1 cellular context compared by ENCODE assay signal in genomic region chr2:169798718-169799495, GRCh38.
TF ChIP-seq lines count a peak whose summit lies in the region.

SSB (plus strand) TSS chr2:169798871; CDS start chr2:169800961, 2,090 bp downstream.

TF ChIP-seq in HepG2, 621 proteins besides CTCF, POLR2A, EP300 and RAD21 (continued from another document and continues in another):
- TF ChIP-seq ZNF138 (CRISPR knock-in tag; IDR thresholded peaks at IDR 0.05; ENCODE audit: low read depth) = no peak; the same call in 1 of the 2 replicates
- TF ChIP-seq NFIB (CRISPR knock-in tag; IDR thresholded peaks at IDR 0.05; ENCODE audit: borderline replicate concordance) = no peak
- TF ChIP-seq SMAD3 (CRISPR knock-in tag; IDR thresholded peaks at IDR 0.05) = peak; percentile 37; the same call in 1 of the 2 replicates
- TF ChIP-seq ATF2 (CRISPR knock-in tag; IDR thresholded peaks at IDR 0.05) = no peak; the same call in 1 of the 2 replicates
- peak; percentile 76; the same call in 1 of the 2 replicates for TF ChIP-seq DZIP1 (CRISPR knock-in tag; IDR thresholded peaks at IDR 0.05)
- TF ChIP-seq SRSF9 (IDR thresholded peaks at IDR 0.05; ENCODE audit: borderline replicate concordance, insufficient read depth, low read depth, low read length, poor library complexity, severe bottlenecking) = no peak
- TF ChIP-seq PHF20 (CRISPR knock-in tag; IDR thresholded peaks at IDR 0.05) = peak; percentile 66; the same call in 1 of the 2 replicates
- TF ChIP-seq PCBP1 (IDR thresholded peaks at IDR 0.05; ENCODE audit: borderline replicate concordance, low read depth, low read length) = 0 out of 2 replicates have a peak, but pooled peaks have one; percentile 19
- TF ChIP-seq, protein P1, sequence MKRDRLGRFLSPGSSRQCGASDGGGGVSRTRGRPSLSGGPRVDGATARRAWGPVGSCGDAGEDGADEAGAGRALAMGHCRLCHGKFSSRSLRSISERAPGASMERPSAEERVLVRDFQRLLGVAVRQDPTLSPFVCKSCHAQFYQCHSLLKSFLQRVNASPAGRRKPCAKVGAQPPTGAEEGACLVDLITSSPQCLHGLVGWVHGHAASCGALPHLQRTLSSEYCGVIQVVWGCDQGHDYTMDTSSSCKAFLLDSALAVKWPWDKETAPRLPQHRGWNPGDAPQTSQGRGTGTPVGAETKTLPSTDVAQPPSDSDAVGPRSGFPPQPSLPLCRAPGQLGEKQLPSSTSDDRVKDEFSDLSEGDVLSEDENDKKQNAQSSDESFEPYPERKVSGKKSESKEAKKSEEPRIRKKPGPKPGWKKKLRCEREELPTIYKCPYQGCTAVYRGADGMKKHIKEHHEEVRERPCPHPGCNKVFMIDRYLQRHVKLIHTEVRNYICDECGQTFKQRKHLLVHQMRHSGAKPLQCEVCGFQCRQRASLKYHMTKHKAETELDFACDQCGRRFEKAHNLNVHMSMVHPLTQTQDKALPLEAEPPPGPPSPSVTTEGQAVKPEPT (CRISPR knock-in tag; IDR thresholded peaks at IDR 0.05; ENCODE audit: low read depth) = no peak
- peak; percentile 68; the same call in 1 of the 2 replicates for TF ChIP-seq ZNF614 (CRISPR knock-in tag; IDR thresholded peaks at IDR 0.05; ENCODE audit: borderline replicate concordance)
- TF ChIP-seq ZSCAN31 (CRISPR knock-in tag; IDR thresholded peaks at IDR 0.05; ENCODE audit: low read depth) = peak; percentile 83
- peak; percentile 86; the same call in 1 of the 2 replicates for TF ChIP-seq ZNF441 (CRISPR knock-in tag; IDR thresholded peaks at IDR 0.05; ENCODE audit: borderline replicate concordance)
- TF ChIP-seq ZNF816 (CRISPR knock-in tag; IDR thresholded peaks at IDR 0.05; ENCODE audit: borderline replicate concordance) = 0 out of 2 replicates have a peak, but pooled peaks have one; percentile 25
- 0 out of 2 replicates have a peak, but pooled peaks have one; percentile 8 for TF ChIP-seq RCOR2 (CRISPR knock-in tag; IDR thresholded peaks at IDR 0.05)
- TF ChIP-seq HMGA1 (CRISPR knock-in tag; conservative IDR thresholded peaks at IDR 0.05) = no peak
- no peak for TF ChIP-seq NBN (conservative IDR thresholded peaks at IDR 0.05)
- 0 out of 2 replicates have a peak, but pooled peaks have one; percentile 39 for TF ChIP-seq RXRA (CRISPR knock-in tag; IDR thresholded peaks at IDR 0.05)
- TF ChIP-seq RFXAP (CRISPR knock-in tag; IDR thresholded peaks at IDR 0.05; ENCODE audit: borderline replicate concordance) = peak; percentile 73; the same call in 1 of the 2 replicates
- TF ChIP-seq DPF2 (CRISPR knock-in tag; IDR thresholded peaks at IDR 0.05; ENCODE audit: borderline replicate concordance, low read depth) = no peak
- TF ChIP-seq CENPT (CRISPR knock-in tag; IDR thresholded peaks at IDR 0.05; ENCODE audit: low read depth) = no peak
- peak; percentile 64 for TF ChIP-seq U2AF1 (optimal IDR thresholded peaks at IDR 0.05; ENCODE audit: low read depth, low read length)
- no peak for TF ChIP-seq ZNF850 (CRISPR knock-in tag; conservative IDR thresholded peaks at IDR 0.05)
- TF ChIP-seq ZFP91 (CRISPR knock-in tag; IDR thresholded peaks at IDR 0.05; ENCODE audit: borderline replicate concordance) = peak; percentile 76; the same call in 1 of the 2 replicates
- TF ChIP-seq PAF1 (CRISPR knock-in tag; IDR thresholded peaks at IDR 0.05) = no peak
- no peak for TF ChIP-seq SNAPC2 (CRISPR knock-in tag; IDR thresholded peaks at IDR 0.05)
- peak; percentile 15; the same call in 1 of the 2 replicates for TF ChIP-seq CBFB (CRISPR knock-in tag; IDR thresholded peaks at IDR 0.05)
- TF ChIP-seq, protein P2, sequence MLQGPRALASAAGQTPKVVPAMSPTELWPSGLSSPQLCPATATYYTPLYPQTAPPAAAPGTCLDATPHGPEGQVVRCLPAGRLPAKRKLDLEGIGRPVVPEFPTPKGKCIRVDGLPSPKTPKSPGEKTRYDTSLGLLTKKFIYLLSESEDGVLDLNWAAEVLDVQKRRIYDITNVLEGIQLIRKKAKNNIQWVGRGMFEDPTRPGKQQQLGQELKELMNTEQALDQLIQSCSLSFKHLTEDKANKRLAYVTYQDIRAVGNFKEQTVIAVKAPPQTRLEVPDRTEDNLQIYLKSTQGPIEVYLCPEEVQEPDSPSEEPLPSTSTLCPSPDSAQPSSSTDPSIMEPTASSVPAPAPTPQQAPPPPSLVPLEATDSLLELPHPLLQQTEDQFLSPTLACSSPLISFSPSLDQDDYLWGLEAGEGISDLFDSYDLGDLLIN (CRISPR knock-in tag; IDR thresholded peaks at IDR 0.05; ENCODE audit: borderline replicate concordance) = no peak; the same call in 1 of the 2 replicates
- 0 out of 2 replicates have a peak, but pooled peaks have one; percentile 78 for TF ChIP-seq ZNF616 (CRISPR knock-in tag; IDR thresholded peaks at IDR 0.05; ENCODE audit: low read depth)
- TF ChIP-seq TBP (CRISPR knock-in tag; IDR thresholded peaks at IDR 0.05) = no peak
- TF ChIP-seq TEAD3 (CRISPR knock-in tag; optimal IDR thresholded peaks at IDR 0.05; ENCODE audit: borderline replicate concordance) = peak; percentile 52
- no peak for TF ChIP-seq NCOA1 (CRISPR knock-in tag; IDR thresholded peaks at IDR 0.05)
- TF ChIP-seq ZNF260 (CRISPR knock-in tag; IDR thresholded peaks at IDR 0.05; ENCODE audit: borderline replicate concordance, low read depth) = no peak
- TF ChIP-seq EED (CRISPR knock-in tag; IDR thresholded peaks at IDR 0.05) = no peak; the same call in 1 of the 2 replicates
- TF ChIP-seq DR1 (CRISPR knock-in tag; IDR thresholded peaks at IDR 0.05) = peak; percentile 89
- no peak; the same call in 1 of the 2 replicates for TF ChIP-seq NR2C2 (CRISPR knock-in tag; IDR thresholded peaks at IDR 0.05; ENCODE audit: borderline replicate concordance)
- TF ChIP-seq FOXA1 (IDR thresholded peaks at IDR 0.05) = no peak
- no peak; the same call in 1 of the 2 replicates for TF ChIP-seq FOXA1 (CRISPR knock-in tag; IDR thresholded peaks at IDR 0.05)
- TF ChIP-seq JUN (CRISPR knock-in tag; IDR thresholded peaks at IDR 0.05) = no peak
- no peak for TF ChIP-seq HBP1 (CRISPR knock-in tag; IDR thresholded peaks at IDR 0.05; ENCODE audit: low read depth)
- no peak for TF ChIP-seq SMARCE1 (IDR thresholded peaks at IDR 0.05; ENCODE audit: borderline replicate concordance)
- TF ChIP-seq GZF1 (CRISPR knock-in tag; IDR thresholded peaks at IDR 0.05) = peak; percentile 77; the same call in 1 of the 2 replicates
- peak; percentile 66 for TF ChIP-seq ISL2 (CRISPR knock-in tag; IDR thresholded peaks at IDR 0.05)
- TF ChIP-seq ZNF773 (CRISPR knock-in tag; IDR thresholded peaks at IDR 0.05; ENCODE audit: borderline replicate concordance) = no peak
- peak; percentile 77 for TF ChIP-seq HOMEZ (CRISPR knock-in tag; IDR thresholded peaks at IDR 0.05; ENCODE audit: low read depth)
- peak; percentile 80; the same call in 1 of the 2 replicates for TF ChIP-seq ZNF776 (CRISPR knock-in tag; IDR thresholded peaks at IDR 0.05)
- TF ChIP-seq, protein P3, sequence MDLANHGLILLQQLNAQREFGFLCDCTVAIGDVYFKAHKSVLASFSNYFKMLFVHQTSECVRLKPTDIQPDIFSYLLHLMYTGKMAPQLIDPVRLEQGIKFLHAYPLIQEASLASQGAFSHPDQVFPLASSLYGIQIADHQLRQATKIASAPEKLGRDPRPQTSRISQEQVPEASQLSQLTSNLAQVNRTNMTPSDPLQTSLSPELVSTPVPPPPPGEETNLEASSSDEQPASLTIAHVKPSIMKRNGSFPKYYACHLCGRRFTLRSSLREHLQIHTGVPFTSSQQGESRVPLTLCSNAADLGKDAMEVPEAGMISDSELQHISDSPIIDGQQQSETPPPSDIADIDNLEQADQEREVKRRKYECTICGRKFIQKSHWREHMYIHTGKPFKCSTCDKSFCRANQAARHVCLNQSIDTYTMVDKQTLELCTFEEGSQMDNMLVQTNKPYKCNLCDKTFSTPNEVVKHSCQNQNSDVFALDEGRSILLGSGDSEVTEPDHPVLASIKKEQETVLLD (CRISPR knock-in tag; IDR thresholded peaks at IDR 0.05; ENCODE audit: low read depth) = no peak; the same call in 1 of the 2 replicates
- TF ChIP-seq, protein P4, sequence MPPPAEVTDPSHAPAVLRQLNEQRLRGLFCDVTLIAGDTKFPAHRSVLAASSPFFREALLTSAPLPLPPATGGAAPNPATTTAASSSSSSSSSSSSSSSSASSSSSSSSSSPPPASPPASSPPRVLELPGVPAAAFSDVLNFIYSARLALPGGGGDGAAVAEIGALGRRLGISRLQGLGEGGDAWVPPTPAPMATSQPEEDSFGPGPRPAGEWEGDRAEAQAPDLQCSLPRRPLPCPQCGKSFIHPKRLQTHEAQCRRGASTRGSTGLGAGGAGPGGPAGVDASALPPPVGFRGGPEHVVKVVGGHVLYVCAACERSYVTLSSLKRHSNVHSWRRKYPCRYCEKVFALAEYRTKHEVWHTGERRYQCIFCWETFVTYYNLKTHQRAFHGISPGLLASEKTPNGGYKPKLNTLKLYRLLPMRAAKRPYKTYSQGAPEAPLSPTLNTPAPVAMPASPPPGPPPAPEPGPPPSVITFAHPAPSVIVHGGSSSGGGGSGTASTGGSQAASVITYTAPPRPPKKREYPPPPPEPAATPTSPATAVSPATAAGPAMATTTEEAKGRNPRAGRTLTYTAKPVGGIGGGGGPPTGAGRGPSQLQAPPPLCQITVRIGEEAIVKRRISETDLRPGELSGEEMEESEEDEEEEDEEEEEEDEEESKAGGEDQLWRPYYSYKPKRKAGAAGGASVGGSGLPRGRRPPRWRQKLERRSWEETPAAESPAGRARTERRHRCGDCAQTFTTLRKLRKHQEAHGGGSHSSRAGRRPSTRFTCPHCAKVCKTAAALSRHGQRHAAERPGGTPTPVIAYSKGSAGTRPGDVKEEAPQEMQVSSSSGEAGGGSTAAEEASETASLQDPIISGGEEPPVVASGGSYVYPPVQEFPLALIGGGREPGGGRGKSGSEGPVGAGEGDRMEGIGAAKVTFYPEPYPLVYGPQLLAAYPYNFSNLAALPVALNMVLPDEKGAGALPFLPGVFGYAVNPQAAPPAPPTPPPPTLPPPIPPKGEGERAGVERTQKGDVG (CRISPR knock-in tag; IDR thresholded peaks at IDR 0.05; ENCODE audit: borderline replicate concordance) = peak; percentile 77; the same call in 1 of the 2 replicates
- peak; percentile 89; the same call in 1 of the 2 replicates for TF ChIP-seq KDM3A (CRISPR knock-in tag; IDR thresholded peaks at IDR 0.05; ENCODE audit: low read depth)
